Comparison of ENCODE assay signal across 1 cellular context in the genomic region with DNA sequence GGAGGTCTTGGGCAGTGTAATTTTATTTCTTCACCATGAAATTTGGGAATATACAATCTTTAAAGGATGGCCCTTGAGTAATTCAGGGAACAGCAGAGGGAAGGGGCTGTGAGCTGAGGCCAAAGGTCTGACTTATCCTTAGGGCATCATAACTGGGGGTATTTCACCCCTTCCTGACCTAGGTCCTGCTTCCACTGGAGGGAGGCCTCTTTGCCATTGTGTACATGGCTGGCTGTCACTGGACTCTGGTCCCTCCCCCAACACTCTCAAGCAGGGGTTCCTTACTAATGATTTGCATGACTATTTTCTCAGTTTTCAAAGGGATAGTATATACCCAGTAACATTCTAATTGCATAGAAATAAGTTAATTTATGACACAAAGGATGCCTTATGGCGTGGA.
TF ChIP-seq lines count a peak whose summit lies in the region.

No MANE protein-coding gene starts in this region.

TF ChIP-seq in HEK293, 187 proteins besides CTCF, POLR2A, EP300 and RAD21 (continued from another document):
- TF ChIP-seq ZBTB1 (tag by site-specific recombination; IDR thresholded peaks at IDR 0.05), result no peak
- no peak for TF ChIP-seq ZNF37A (tag by site-specific recombination; IDR thresholded peaks at IDR 0.05)
